In the genomic region with DNA sequence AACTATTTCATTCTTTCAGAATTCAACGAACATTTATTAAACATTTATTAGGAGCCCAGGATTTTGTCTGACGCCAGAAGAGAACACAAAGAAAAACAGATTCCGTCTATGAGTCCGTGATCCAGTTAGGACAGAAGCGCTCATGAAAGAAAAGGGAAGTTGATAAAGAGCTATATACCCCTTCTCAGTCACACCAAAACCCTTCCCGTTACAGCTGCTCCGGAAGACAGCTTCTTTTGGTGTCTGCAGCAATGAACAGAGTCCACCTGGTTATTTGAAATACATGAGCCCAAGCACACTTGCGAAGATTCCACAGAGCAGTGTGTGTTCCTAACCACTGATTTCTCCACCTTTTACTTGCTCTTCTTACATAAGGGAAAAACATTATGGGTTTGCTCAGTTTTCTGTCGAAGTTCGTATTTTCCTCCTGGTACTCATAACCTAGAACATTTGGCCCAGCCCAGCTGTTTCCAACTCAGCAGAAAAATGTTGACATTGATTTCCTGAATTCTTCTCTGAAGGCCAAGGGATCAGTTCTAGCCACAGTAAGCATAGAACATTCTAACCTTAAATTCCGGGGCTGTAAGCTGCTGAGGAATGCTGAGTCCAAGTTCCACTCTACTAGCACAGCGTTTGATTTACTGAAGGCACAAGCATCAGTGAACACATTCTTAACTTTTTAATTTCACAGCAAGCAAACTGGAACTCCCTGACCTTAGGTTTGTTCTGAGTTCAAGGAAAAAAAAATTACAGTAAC, we compare ENCODE assay signal across 9 cellular contexts.
DNase-seq lines count a peak whose midpoint lies in the region; ATAC-seq and TF ChIP-seq lines count a peak whose summit lies in the region.
"Had no signal": no experiment of that assay in that cellular context is flagged by ENCODE, and none has a peak within 500 bp of the region (broad histone marks: within the 10 kb centered on the region; RNA-seq: fewer than 3 reads in every experiment).

No MANE protein-coding gene starts in this region.

- 69% methylated on average over 12 of the region's 12 CpGs for WGBS in suprapubic skin

- intact Hi-C loops in MCF 10A (cut with micrococcal nuclease) = no loop called here

- H3K4me1 ChIP-seq in OCI-LY3 (ENCODE audit: low read length) (peaks cover 18% of the 10 kb centered on the region), suprapubic skin (no peaks in the 10 kb centered on the region)

- H3K27ac ChIP-seq in OCI-LY3 (ENCODE audit: low read length) = no peak overlapping the region
- peak overlapping the region; percentile 34 for H3K27ac ChIP-seq in suprapubic skin

- peak overlapping the region; percentile 58 for H3K4me3 ChIP-seq in OCI-LY3 (ENCODE audit: low read length)
- no peak overlapping the region for H3K4me3 ChIP-seq in suprapubic skin

- H3K9me3 ChIP-seq in OCI-LY3 (ENCODE audit: insufficient read depth, low read length) (no peaks in the 10 kb centered on the region), suprapubic skin (peaks cover 3% of the 10 kb centered on the region)

- no peak for TF ChIP-seq CTCF in OCI-LY3 (IDR thresholded peaks at IDR 0.05; ENCODE audit: low read depth, low read length)
- no peak for TF ChIP-seq CTCF in suprapubic skin (IDR thresholded peaks at IDR 0.05)
- no peak for TF ChIP-seq CTCF in MCF 10A (IDR thresholded peaks at IDR 0.05; ENCODE audit: unreplicated experiment)

- POLR2A ChIA-PET in MCF 10A (lab: Yijun Ruan, JAX) = no interaction called here

- no peaks in the 10 kb centered on the region for H3K27me3 Mint-ChIP-seq in MCF 10A (ENCODE audit: insufficient read depth, unreplicated experiment)

- no peak for DNase-seq in suprapubic skin (ENCODE audit: low spot score in 2 of 2)
- no peak for DNase-seq in stimulated activated naive CD4-positive, alpha-beta T cell (lab: John Stamatoyannopoulos, UW)
- DNase-seq in MCF 10A (ENCODE audit: unreplicated experiment) = no peak
- DNase-seq in NCI-H146 treated with DMSO at 0.1 percent for 48 hours (lab: John Stamatoyannopoulos, UW; ENCODE audit: unreplicated experiment) = no peak
- DNase-seq in HuH-7 (ENCODE audit: low spot score) = no peak

- H3K4me2 ChIP-seq in OCI-LY3 (ENCODE audit: low read length) = peak overlapping the region; percentile 56

- no peaks in the 10 kb centered on the region for H3K36me3 Mint-ChIP-seq in MCF 10A (ENCODE audit: insufficient read depth, unreplicated experiment)
- H3K36me3 Mint-ChIP-seq: activated naive CD4-positive, alpha-beta T cell treated with anti-CD3 and anti-CD28 coated beads, Interleukin-2, amount 50 U/mL, for 72 hours had no signal

- peaks cover 9% of the 10 kb centered on the region for H3K4me1 Mint-ChIP-seq in MCF 10A (ENCODE audit: insufficient read depth, unreplicated experiment)

- H2AFZ ChIP-seq in OCI-LY3 (ENCODE audit: low read depth, low read length) = no peak overlapping the region

- H3K36me3 ChIP-seq in OCI-LY3 (replicated peaks; ENCODE audit: low read depth, low read length) (no peaks in the 10 kb centered on the region), suprapubic skin (no peaks in the 10 kb centered on the region)

- TF ChIP-seq EP300 in suprapubic skin (IDR thresholded peaks at IDR 0.05) = no peak

- H3K27me3 ChIP-seq in OCI-LY3 (ENCODE audit: low read depth, low read length) = no peaks in the 10 kb centered on the region
- H3K27me3 ChIP-seq in suprapubic skin = no peaks in the 10 kb centered on the region

- ATAC-seq in GM19372 (IDR thresholded peaks at IDR 0.05; ENCODE audit: low read depth, unreplicated experiment) = peak; percentile 62
- ATAC-seq in HG02981 (IDR thresholded peaks at IDR 0.05; ENCODE audit: unreplicated experiment) = peak; percentile 55
- ATAC-seq: activated naive CD4-positive, alpha-beta T cell treated with anti-CD3 and anti-CD28 coated beads, Interleukin-2, amount 50 U/mL, for 72 hours had no signal

- H3K9me3 Mint-ChIP-seq in MCF 10A (ENCODE audit: unreplicated experiment) = peaks cover 6% of the 10 kb centered on the region

- no peak overlapping the region for H3K27ac Mint-ChIP-seq in MCF 10A (ENCODE audit: low read depth, unreplicated experiment)
- H3K27ac Mint-ChIP-seq: activated naive CD4-positive, alpha-beta T cell treated with anti-CD3 and anti-CD28 coated beads, Interleukin-2, amount 50 U/mL, for 72 hours had no signal

- no TSS peak for BruUV-seq in MCF 10A (replicated peaks; lab: Mats Ljungman, UMichigan)

- CTCF ChIA-PET in MCF 10A (lab: Yijun Ruan, JAX) = no interaction called here

- H3K4me3 Mint-ChIP-seq in MCF 10A (ENCODE audit: unreplicated experiment) = no peak overlapping the region

- no peaks in the 10 kb centered on the region for H4K20me1 ChIP-seq in OCI-LY3 (ENCODE audit: insufficient read depth, low read length)

- H3K9ac ChIP-seq in OCI-LY3 (ENCODE audit: low read length) = no peak overlapping the region

- no peak for TF ChIP-seq POLR2A in suprapubic skin (IDR thresholded peaks at IDR 0.05)

- H3K79me2 ChIP-seq in OCI-LY3 (ENCODE audit: low read length) = no peaks in the 10 kb centered on the region
